34 cellular contexts compared by ENCODE assay signal in genomic region chr18:25764777-25765176, GRCh38.
"Had no signal": no experiment of that assay in that cellular context is flagged by ENCODE, and none has a peak within 500 bp of the region (broad histone marks: within the 10 kb centered on the region; RNA-seq: fewer than 3 reads in every experiment).

No MANE protein-coding gene starts in this region.

- H3K9me3 ChIP-seq: MG63 had no signal

- H3K27me3 ChIP-seq: MG63 had no signal

- DNase-seq: Karpas-422, Kasumi-1, MG63, MM.1S, MV-4-11, NCI-H1048, NCI-H1092, NCI-H1092 treated with DMSO at 0.1 percent for 48 hours, NCI-H1105, NCI-H1105 treated with DMSO at 0.1 percent for 48 hours, NCI-H1417, NCI-H1417 treated with DMSO at 0.1 percent for 48 hours, NCI-H1436, NCI-H1436 treated with DMSO at 0.1 percent for 48 hours, NCI-H146, NCI-H1694, NCI-H1694 treated with DMSO at 0.1 percent for 48 hours, NCI-H187, NCI-H187 treated with DMSO at 0.1 percent for 48 hours, NCI-H1930, NCI-H2029, NCI-H2029 treated with DMSO at 0.1 percent for 48 hours, NCI-H2081, NCI-H2081 treated with DMSO at 0.1 percent for 48 hours, NCI-H2107, NCI-H2171, NCI-H2171 treated with DMSO at 0.1 percent for 48 hours, NCI-H2227 treated with DMSO at 0.1 percent for 48 hours, NCI-H226, NCI-H345, NCI-H446, NCI-H446 treated with DMSO at 0.1 percent for 48 hours, NCI-H510A, NCI-H510A treated with DMSO at 0.1 percent for 48 hours had no signal

- H3K36me3 ChIP-seq: MG63 had no signal

- H3K4me3 ChIP-seq: MG63 had no signal
